7 cellular contexts compared by ENCODE assay signal in the genomic region with DNA sequence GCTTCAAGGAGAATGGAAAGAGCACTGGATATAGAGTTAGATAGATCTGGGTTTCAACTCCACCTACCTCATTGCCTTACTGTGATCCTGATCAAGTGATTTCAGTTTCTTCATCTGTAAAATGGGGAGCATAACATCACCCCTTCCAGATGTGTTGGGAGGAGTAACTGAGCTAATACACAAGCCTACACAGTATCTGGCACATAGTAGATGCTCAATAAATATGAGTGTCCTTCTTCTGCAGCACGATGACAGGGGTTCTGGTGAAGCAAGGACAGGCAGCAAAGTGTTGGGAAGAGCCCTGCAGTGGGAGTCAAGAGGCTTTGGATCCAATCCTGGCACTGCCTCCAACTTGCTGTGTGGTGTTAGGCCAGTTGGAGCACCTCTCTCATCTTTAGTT.
DNase-seq lines count a peak whose midpoint lies in the region; ATAC-seq and TF ChIP-seq lines count a peak whose summit lies in the region.

No MANE protein-coding gene starts in this region.

- no peaks in the 10 kb centered on the region for H3K9me2 ChIP-seq in Loucy (replicated peaks; ENCODE audit: low read depth, low read length)

- peaks cover 0 to 1% (median 0%) of the 10 kb centered on the region in 5 donors for H3K9me3 Mint-ChIP-seq in CD8-positive, alpha-beta memory T cell
- no peaks in the 10 kb centered on the region for H3K9me3 Mint-ChIP-seq in natural killer cell treated with Interleukin-12 subunit alpha and Interleukin-12 subunit beta and Interleukin-15 and Interleukin-18, amount 100 ng/mL, for 72 hours

- H3K4me1 ChIP-seq in CD8-positive, alpha-beta memory T cell (ENCODE audit: insufficient read depth, low read length), result peaks cover 69% of the 10 kb centered on the region
- H3K4me1 ChIP-seq in Loucy (ENCODE audit: insufficient read depth, low read length, poor library complexity, severe bottlenecking), result peaks cover 92% of the 10 kb centered on the region

- peak overlapping the region; percentile 18 to 84 (median 61) for H3K4me3 Mint-ChIP-seq in CD8-positive, alpha-beta memory T cell
- H3K4me3 Mint-ChIP-seq in natural killer cell treated with Interleukin-12 subunit alpha and Interleukin-12 subunit beta and Interleukin-15 and Interleukin-18, amount 100 ng/mL, for 72 hours, result peak overlapping the region; percentile 62

- H2AFZ ChIP-seq in Loucy (ENCODE audit: low read length), result no peak overlapping the region

- H3K27ac ChIP-seq in CD8-positive, alpha-beta memory T cell (ENCODE audit: low read depth, low read length), result no peak overlapping the region

- POLR2A ChIA-PET in CD8-positive, alpha-beta memory T cell (lab: Charles Lee), result interaction anchor here (1.4 to 2.2 kb wide), 4 partner anchors 33 to 1025 kb away, joined by 3 to 6 read pairs (median 6); no protein-coding TSS in a partner anchor

- H3K4me1 Mint-ChIP-seq in CD8-positive, alpha-beta memory T cell, result peaks cover 61 to 80% (median 72%) of the 10 kb centered on the region in 3 donors
- peaks cover 72 to 88% of the 10 kb centered on the region in 2 donors for H3K4me1 Mint-ChIP-seq in natural killer cell treated with Interleukin-12 subunit alpha and Interleukin-12 subunit beta and Interleukin-15 and Interleukin-18, amount 100 ng/mL, for 72 hours (ENCODE audit: low read depth in 2 of 2)

- peaks cover 6% of the 10 kb centered on the region for H3F3A ChIP-seq in Loucy (ENCODE audit: low read depth)

- peak overlapping the region; percentile 70 for H3K4me2 ChIP-seq in Loucy (ENCODE audit: low read depth, low read length, poor library complexity, severe bottlenecking)

- H3K27ac Mint-ChIP-seq in CD8-positive, alpha-beta memory T cell, result peak overlapping the region in 7 of 8 donors; percentile 1 to 80 (median 74)
- peak overlapping the region; percentile 90 for H3K27ac Mint-ChIP-seq in natural killer cell treated with Interleukin-12 subunit alpha and Interleukin-12 subunit beta and Interleukin-15 and Interleukin-18, amount 100 ng/mL, for 72 hours

- no peaks in the 10 kb centered on the region for H3K36me3 ChIP-seq in CD8-positive, alpha-beta memory T cell (ENCODE audit: insufficient read depth, low read length)
- H3K36me3 ChIP-seq in Loucy (ENCODE audit: insufficient read depth, low read length) (no peaks in the 10 kb centered on the region), MG63 (no peaks in the 10 kb centered on the region)

- ATAC-seq in natural killer cell treated with Interleukin-12 subunit alpha and Interleukin-12 subunit beta and Interleukin-15 and Interleukin-18, amount 100 ng/mL, for 72 hours, result no peak

- H3K36me3 Mint-ChIP-seq in CD8-positive, alpha-beta memory T cell, result no peaks in the 10 kb centered on the region
- no peaks in the 10 kb centered on the region for H3K36me3 Mint-ChIP-seq in natural killer cell treated with Interleukin-12 subunit alpha and Interleukin-12 subunit beta and Interleukin-15 and Interleukin-18, amount 100 ng/mL, for 72 hours

- no peak for DNase-seq in CD8-positive, alpha-beta memory T cell
- DNase-seq in amniotic epithelial cell (ENCODE audit: low read depth) (peak; percentile 21), MG63 (no peak), kidney tubule cell (ENCODE audit: low spot score) (no peak)
- DNase-seq in natural killer cell treated with Interleukin-12 subunit alpha and Interleukin-12 subunit beta and Interleukin-15 and Interleukin-18, amount 100 ng/mL, for 72 hours (ENCODE audit: low spot score), result no peak
- DNase-seq in activated effector memory CD4-positive, alpha-beta T cell treated with Interleukin-2 at 50 U/mL for 16 hours, result no peak

- peak overlapping the region; percentile 47 for H3K9ac ChIP-seq in Loucy (ENCODE audit: low read depth, low read length, poor library complexity, severe bottlenecking)

- CTCF ChIA-PET in CD8-positive, alpha-beta memory T cell (lab: Charles Lee), result interaction anchor here (1.0 to 1.8 kb wide), 5 partner anchors 10 to 1015 kb away, joined by 3 to 5 read pairs (median 4); no protein-coding TSS in a partner anchor

- no peak overlapping the region for H3K4me3 ChIP-seq in CD8-positive, alpha-beta memory T cell (ENCODE audit: low read length)
- H3K4me3 ChIP-seq in Loucy (ENCODE audit: low read length, poor library complexity, severe bottlenecking), result peak overlapping the region; percentile 38
- no peak overlapping the region for H3K4me3 ChIP-seq in MG63

- H3K9me3 ChIP-seq in CD8-positive, alpha-beta memory T cell (ENCODE audit: low read length), result no peaks in the 10 kb centered on the region
- H3K9me3 ChIP-seq in Loucy (ENCODE audit: insufficient read depth, low read depth, low read length) (no peaks in the 10 kb centered on the region), MG63 (no peaks in the 10 kb centered on the region)

- no peak for TF ChIP-seq CTCF in Loucy (conservative IDR thresholded peaks at IDR 0.05; ENCODE audit: low read length)

- peaks cover 4 to 11% of the 10 kb centered on the region in 2 donors for H3K27me3 Mint-ChIP-seq in CD8-positive, alpha-beta memory T cell
- H3K27me3 Mint-ChIP-seq in natural killer cell treated with Interleukin-12 subunit alpha and Interleukin-12 subunit beta and Interleukin-15 and Interleukin-18, amount 100 ng/mL, for 72 hours, result peaks cover 29 to 48% of the 10 kb centered on the region in 2 donors

- no peaks in the 10 kb centered on the region for H4K20me1 ChIP-seq in Loucy (ENCODE audit: insufficient read depth, low read length, poor library complexity, severe bottlenecking)

- H3K27me3 ChIP-seq in CD8-positive, alpha-beta memory T cell (ENCODE audit: insufficient read depth, low read length, poor library complexity, severe bottlenecking), result no peaks in the 10 kb centered on the region
- H3K27me3 ChIP-seq in Loucy (ENCODE audit: insufficient read depth, low read length, poor library complexity, severe bottlenecking), result no peaks in the 10 kb centered on the region
- no peaks in the 10 kb centered on the region for H3K27me3 ChIP-seq in MG63

- H3K79me2 ChIP-seq in Loucy (ENCODE audit: insufficient read depth, low read length), result no peaks in the 10 kb centered on the region
